20 cellular contexts compared by ENCODE assay signal in genomic region chr14:103286968-103287850, GRCh38. TPM values are rescaled to one million over a fixed set of nuclear protein-coding genes. Genes with fewer than 3 reads are reported as not detected.
DNase-seq lines count a peak whose midpoint lies in the region; ATAC-seq, FAIRE-seq and TF ChIP-seq lines count a peak whose summit lies in the region.
"Had no signal": no experiment of that assay in that cellular context is flagged by ENCODE, and none has a peak within 500 bp of the region (broad histone marks: within the 10 kb centered on the region; RNA-seq: fewer than 3 reads in every experiment).

No MANE protein-coding gene starts in this region.

- WGBS in heart right ventricle, 2 donors: 80 to 81% methylated on average over 20 of the region's 20 CpGs
- WGBS in H1 (ENCODE audit: extremely low coverage in 1 of 2, insufficient coverage in 1 of 2, insufficient read length in 1 of 2, insufficient replicate concordance in 2 of 2, low coverage in 1 of 2, low lambda C conversion rate in 2 of 2, missing lambda C conversion rate in 1 of 2), 2 experiments: 85% methylated on average over 20 of the region's 20 CpGs; no CpG with 5 or more reads in 1 of the 2 experiments

- H3K9me3 ChIP-seq in right atrium auricular region (no peaks in the 10 kb centered on the region), heart right ventricle (no peaks in the 10 kb centered on the region), H1 (ENCODE audit: insufficient read depth in 2 of 2, low read depth in 1 of 2, low read length in 1 of 2) (peaks cover 4% of the 10 kb centered on the region in 2 experiments; a peak in 1 of 4 replicates), osteoblast (ENCODE audit: low read depth, low read length) (no peaks in the 10 kb centered on the region), vagina (no peaks in the 10 kb centered on the region)
- H3K9me3 ChIP-seq: BLaER1 had no signal

- no peak overlapping the region for H2BK120ac ChIP-seq in H1 (replicated peaks; ENCODE audit: low read depth, low read length)

- H3K56ac ChIP-seq in H1 (replicated peaks; ENCODE audit: insufficient read length, low read depth, low read length): no peak overlapping the region

- no peak for TF ChIP-seq RAD21 in H1 (IDR thresholded peaks at IDR 0.05 in 1 of 2, conservative IDR thresholded peaks at IDR 0.05 in 1 of 2; ENCODE audit: low read depth in 2 of 2, low read length in 2 of 2)

- no peak overlapping the region for H4K5ac ChIP-seq in H1 (ENCODE audit: insufficient read length, low read depth, low read length)

- no peak overlapping the region for H4K91ac ChIP-seq in H1 (replicated peaks; ENCODE audit: insufficient read length, low read length)

- H3K36me3 Mint-ChIP-seq in activated T-helper 2 cell treated with anti-CD3 and anti-CD28 coated beads, Interferon-gamma antibody, Interleukin-2, Interleukin-4, amounts not matched to agents 10 μg/mL and 5 μg/mL and 100 μg/mL, durations not matched to agents 14 hours and 24 hours and 36 hours (ENCODE audit: low read depth): no peaks in the 10 kb centered on the region
- H3K36me3 Mint-ChIP-seq: CD14-positive monocyte; CD4-positive, alpha-beta memory T cell had no signal

- no peak overlapping the region for H3K4me3 ChIP-seq in right atrium auricular region
- no peak overlapping the region for H3K4me3 ChIP-seq in heart right ventricle
- no peak overlapping the region for H3K4me3 ChIP-seq in H1 (ENCODE audit: extremely low read depth in 1 of 4, insufficient read depth in 2 of 4, low read depth in 3 of 4, low read length in 4 of 4)
- H3K4me3 ChIP-seq in osteoblast (ENCODE audit: insufficient read depth, low read length): no peak overlapping the region
- H3K4me3 ChIP-seq in vagina: no peak overlapping the region
- H3K4me3 ChIP-seq: BLaER1 had no signal

- CTCF ChIA-PET in H1 (lab: Charles Lee; ENCODE audit: partially characterized antibody): interaction anchor here (1.2 to 4.0 kb wide), 3 partner anchors 34 to 182 kb away, joined by 3 to 34 read pairs (median 7); no protein-coding TSS in a partner anchor

- H3K9me3 Mint-ChIP-seq in activated T-helper 2 cell treated with anti-CD3 and anti-CD28 coated beads, Interferon-gamma antibody, Interleukin-2, Interleukin-4, amounts not matched to agents 10 μg/mL and 5 μg/mL and 100 μg/mL, durations not matched to agents 14 hours and 24 hours and 36 hours: no peaks in the 10 kb centered on the region
- H3K9me3 Mint-ChIP-seq: CD4-positive, alpha-beta memory T cell; HFFc6 had no signal

- peak; percentile 26 for DNase-seq in right atrium auricular region (ENCODE audit: low spot score)
- DNase-seq in heart right ventricle: no peak
- DNase-seq in H1 (ENCODE audit: low read depth in 1 of 2, low spot score in 2 of 2): no peak
- peak; percentile 79 for DNase-seq in osteoblast (ENCODE audit: insufficient read length, low spot score, missing footprints)
- peak; percentile 52 to 64 for DNase-seq in vagina (ENCODE audit: extremely low spot score in 2 of 2)
- DNase-seq in superior temporal gyrus (ENCODE audit: extremely low spot score): no peak
- DNase-seq in activated T-helper 2 cell treated with anti-CD3 and anti-CD28 coated beads, Interferon-gamma antibody, Interleukin-2, Interleukin-4, amounts not matched to agents 10 μg/mL and 5 μg/mL and 100 μg/mL, durations not matched to agents 14 hours and 24 hours and 36 hours (ENCODE audit: low spot score): no peak
- DNase-seq: 8988T; CD4-positive, alpha-beta memory T cell; DMS153; DMS79; GDM1; HFFc6; IMR-90 had no signal

- H2BK12ac ChIP-seq in H1 (ENCODE audit: low read depth, low read length): no peak overlapping the region

- H4K8ac ChIP-seq in H1 (ENCODE audit: extremely low read depth, insufficient read depth, low read length): 0 out of 2 replicates have a peak overlapping the region, but pooled peaks have one; percentile 64

- no peaks in the 10 kb centered on the region for H3K79me1 ChIP-seq in H1 (ENCODE audit: low read depth, low read length)

- H3K36me3 ChIP-seq in right atrium auricular region (no peaks in the 10 kb centered on the region), heart right ventricle (no peaks in the 10 kb centered on the region), H1 (ENCODE audit: control insufficient read depth in 2 of 4, insufficient read depth in 4 of 4, low read length in 3 of 4) (no peaks in the 10 kb centered on the region), osteoblast (ENCODE audit: insufficient read depth, low read length) (no peaks in the 10 kb centered on the region), vagina (no peaks in the 10 kb centered on the region)
- H3K36me3 ChIP-seq: BLaER1 had no signal

- no peak for ATAC-seq in heart right ventricle
- ATAC-seq: HCT116 had no signal

- H2BK5ac ChIP-seq in H1 (ENCODE audit: low read depth, low read length): 0 out of 2 replicates have a peak overlapping the region, but pooled peaks have one; percentile 66

- H2AFZ ChIP-seq in H1 (ENCODE audit: low read length) (no peak overlapping the region), osteoblast (ENCODE audit: low read length) (no peak overlapping the region)

- no peak overlapping the region for H3K9ac ChIP-seq in H1 (replicated peaks in 1 of 4; ENCODE audit: extremely low read depth in 1 of 4, low read depth in 3 of 4, low read length in 3 of 4)
- H3K9ac ChIP-seq: BLaER1 had no signal

- no peak overlapping the region for H3K23ac ChIP-seq in H1 (ENCODE audit: insufficient read length)

- no peak overlapping the region for H3K27ac ChIP-seq in right atrium auricular region
- H3K27ac ChIP-seq in heart right ventricle: no peak overlapping the region
- no peak overlapping the region for H3K27ac ChIP-seq in H1 (ENCODE audit: low read depth, low read length)
- H3K27ac ChIP-seq in osteoblast (ENCODE audit: low read depth, low read length): no peak overlapping the region
- no peak overlapping the region for H3K27ac ChIP-seq in vagina
- H3K27ac ChIP-seq: BLaER1, HL-60 had no signal

- TF ChIP-seq POLR2A in H1 (IDR thresholded peaks at IDR 0.05; ENCODE audit: control extremely low read depth in 1 of 2, low read depth in 2 of 2, low read length in 2 of 2): no peak
- no peak for TF ChIP-seq POLR2A in vagina (IDR thresholded peaks at IDR 0.05)

- H3K4me2 ChIP-seq in H1 (ENCODE audit: insufficient read depth in 1 of 2, low read depth in 2 of 2, low read length in 2 of 2) (no peak overlapping the region), osteoblast (ENCODE audit: insufficient read depth, low read length) (no peak overlapping the region)
- H3K4me2 ChIP-seq: BLaER1 had no signal

- H3K4me1 ChIP-seq in right atrium auricular region: no peaks in the 10 kb centered on the region
- H3K4me1 ChIP-seq in heart right ventricle: no peaks in the 10 kb centered on the region
- peaks cover 5 to 18% (median 11%) of the 10 kb centered on the region in 4 experiments for H3K4me1 ChIP-seq in H1 (replicated peaks in 1 of 4; ENCODE audit: control insufficient read depth in 3 of 4, insufficient read depth in 4 of 4, low read length in 3 of 4)
- H3K4me1 ChIP-seq in osteoblast (ENCODE audit: insufficient read depth, low read length): no peaks in the 10 kb centered on the region
- H3K4me1 ChIP-seq in vagina: no peaks in the 10 kb centered on the region
- H3K4me1 ChIP-seq: BLaER1 had no signal

- FAIRE-seq in H1 (lab: Jason Lieb, UNC): no peak
- FAIRE-seq: GM12892, GM18507 had no signal

- no peak overlapping the region; the same call in 1 of the 2 replicates for H2BK20ac ChIP-seq in H1 (ENCODE audit: low read length)

- H3K23me2 ChIP-seq in H1 (ENCODE audit: low read depth, low read length): no peaks in the 10 kb centered on the region

- H3K27me3 Mint-ChIP-seq in activated T-helper 2 cell treated with anti-CD3 and anti-CD28 coated beads, Interferon-gamma antibody, Interleukin-2, Interleukin-4, amounts not matched to agents 10 μg/mL and 5 μg/mL and 100 μg/mL, durations not matched to agents 14 hours and 24 hours and 36 hours (ENCODE audit: low read depth): peaks cover 27% of the 10 kb centered on the region

- TF ChIP-seq CTCF in right atrium auricular region (IDR thresholded peaks at IDR 0.05) (no peak), heart right ventricle (IDR thresholded peaks at IDR 0.05) (no peak), H1 (IDR thresholded peaks at IDR 0.05; ENCODE audit: control extremely low read depth in 1 of 3, insufficient read depth in 1 of 3, low read depth in 1 of 3, low read length in 3 of 3) (no peak), osteoblast (IDR thresholded peaks at IDR 0.05; ENCODE audit: extremely low read depth, low read depth, low read length) (no peak), vagina (IDR thresholded peaks at IDR 0.05) (no peak)

- no peak overlapping the region for H3K18ac ChIP-seq in H1 (ENCODE audit: extremely low read depth, low read length)

- no peak overlapping the region for H3K14ac ChIP-seq in H1 (ENCODE audit: insufficient read length)

- no peak for TF ChIP-seq EP300 in H1 (IDR thresholded peaks at IDR 0.05; ENCODE audit: borderline replicate concordance in 1 of 2, low read depth in 2 of 2, low read length in 2 of 2)

- intact Hi-C loops in heart right ventricle (cut with DNase I) (loop anchor here in 3 of 10 donors (10.0 kb wide), 2 partner anchors 92 to 592 kb away; no protein-coding TSS in a partner anchor), vagina (cut with DNase I) (no loop called here)
- intact Hi-C loops in activated T-helper 2 cell treated with anti-CD3 and anti-CD28 coated beads, Interferon-gamma antibody, Interleukin-2, Interleukin-4, amounts not matched to agents 10 μg/mL and 5 μg/mL and 100 μg/mL, durations not matched to agents 14 hours and 24 hours and 36 hours (cut with micrococcal nuclease): no loop called here

- H3K4ac ChIP-seq in H1 (replicated peaks; ENCODE audit: insufficient read length, low read depth, low read length): no peak overlapping the region

- POLR2A ChIA-PET in H1 (lab: Charles Lee; ENCODE audit: partially characterized antibody): interaction anchor here (0.7 to 1.1 kb wide), 2 partner anchors 9 to 148 kb away, joined by 3 to 4 read pairs; no protein-coding TSS in a partner anchor

- H4K20me1 ChIP-seq in H1 (replicated peaks in 1 of 2; ENCODE audit: control insufficient read depth in 1 of 2, insufficient read depth in 2 of 2, low read length in 2 of 2): no peaks in the 10 kb centered on the region
- H4K20me1 ChIP-seq in osteoblast (ENCODE audit: insufficient read depth, low read length): no peaks in the 10 kb centered on the region
- H4K20me1 ChIP-seq: BLaER1 had no signal

- H3K4me1 Mint-ChIP-seq in activated T-helper 2 cell treated with anti-CD3 and anti-CD28 coated beads, Interferon-gamma antibody, Interleukin-2, Interleukin-4, amounts not matched to agents 10 μg/mL and 5 μg/mL and 100 μg/mL, durations not matched to agents 14 hours and 24 hours and 36 hours (ENCODE audit: low read depth): no peaks in the 10 kb centered on the region
- H3K4me1 Mint-ChIP-seq: CD14-positive monocyte; CD4-positive, alpha-beta memory T cell had no signal

- no peak overlapping the region for H2BK15ac ChIP-seq in H1 (ENCODE audit: low read length)

- H3K79me2 ChIP-seq in H1 (ENCODE audit: control insufficient read depth in 1 of 2, insufficient read depth in 2 of 2, low read length in 2 of 2) (no peaks in the 10 kb centered on the region), osteoblast (ENCODE audit: insufficient read depth, low read length) (no peaks in the 10 kb centered on the region)

- peaks cover 0 to 3% of the 10 kb centered on the region in 2 donors for H3K27me3 ChIP-seq in right atrium auricular region
- H3K27me3 ChIP-seq in heart right ventricle: peaks cover 0 to 55% (median 36%) of the 10 kb centered on the region in 7 donors
- H3K27me3 ChIP-seq in H1 (replicated peaks in 1 of 4; ENCODE audit: control insufficient read depth in 3 of 4, extremely low read depth in 1 of 4, insufficient read depth in 3 of 4, low read length in 3 of 4): no peaks in the 10 kb centered on the region; a peak in 2 of 7 replicates
- peaks cover 33% of the 10 kb centered on the region for H3K27me3 ChIP-seq in osteoblast (ENCODE audit: insufficient read depth, low read length)
- H3K27me3 ChIP-seq in vagina: no peaks in the 10 kb centered on the region
- H3K27me3 ChIP-seq: BLaER1 had no signal

- no peak overlapping the region for H3K27ac Mint-ChIP-seq in activated T-helper 2 cell treated with anti-CD3 and anti-CD28 coated beads, Interferon-gamma antibody, Interleukin-2, Interleukin-4, amounts not matched to agents 10 μg/mL and 5 μg/mL and 100 μg/mL, durations not matched to agents 14 hours and 24 hours and 36 hours
- H3K27ac Mint-ChIP-seq: CD14-positive monocyte; CD4-positive, alpha-beta memory T cell; HFFc6 had no signal

- H2AK5ac ChIP-seq in H1 (ENCODE audit: low read depth, low read length): no peak overlapping the region

- no peak overlapping the region for H3K4me3 Mint-ChIP-seq in activated T-helper 2 cell treated with anti-CD3 and anti-CD28 coated beads, Interferon-gamma antibody, Interleukin-2, Interleukin-4, amounts not matched to agents 10 μg/mL and 5 μg/mL and 100 μg/mL, durations not matched to agents 14 hours and 24 hours and 36 hours (ENCODE audit: low read depth)
- H3K4me3 Mint-ChIP-seq: CD14-positive monocyte; CD4-positive, alpha-beta memory T cell; HFFc6 had no signal

RNA-seq across cellular contexts. Expression of gene EIF5, which starts 46.8 kb away (rescaled TPM):
- total RNA-seq in right atrium auricular region (100 to 1,000 TPM; 175 to 205 TPM), heart right ventricle (100 to 1,000 TPM; 163 to 323 (median 243) TPM), osteoblast (197 and 221 TPM in 2 replicates), vagina (186 TPM)
- polyA plus RNA-seq in heart right ventricle (100 to 1,000 TPM in 1 of 2 donors, 10 to 100 TPM in 1; 56.7 to 125 TPM), H1 (2011; rRNA removed) (179 and 184 TPM in 2 replicates)
- total RNA-seq in H1 (2021; fragmentation: NEBNext Ultra II Directional; extraction: Animal tissue kit (Norgen Biotek cat#: 25700)): 323 and 328 TPM in 2 replicates
- 254 TPM for polyA plus RNA-seq in H1 (2011; cell fraction: cytosol; rRNA removed)
- 169 TPM for polyA plus RNA-seq in H1 (2011; cell fraction: nucleus; rRNA removed)
- polyA plus RNA-seq in H1 (2012, experiment 1 of 2): 243 to 415 TPM (median 345 TPM) in 4 replicates
- 24.0 TPM for polyA plus RNA-seq in H1 (2012, experiment 2 of 2)
- 314 TPM for polyA plus RNA-seq in H1 (2013, experiment 1 of 2)
- 325 TPM for polyA plus RNA-seq in H1 (2013, experiment 2 of 2)
- 277 and 334 TPM in 2 replicates for polyA minus RNA-seq in H1 (2011; rRNA and poly(A)+ RNA removed)
- polyA minus RNA-seq in H1 (2011; cell fraction: cytosol; rRNA and poly(A)+ RNA removed): 213 TPM
- polyA minus RNA-seq in H1 (2011; cell fraction: nucleus; rRNA and poly(A)+ RNA removed): 361 TPM
- 261 TPM in 2 replicates for total RNA-seq in activated T-helper 2 cell treated with anti-CD3 and anti-CD28 coated beads, Interferon-gamma antibody, Interleukin-2, Interleukin-4, amounts not matched to agents 10 μg/mL and 5 μg/mL and 100 μg/mL, durations not matched to agents 14 hours and 24 hours and 36 hours

Comparison
In these comparisons a context has a peak if more than half of its experiments do, and no peak if none do; other contexts are left out.
1. DNase-seq: peak in right atrium auricular region (single experiment), osteoblast (single experiment) and vagina (2 of 2); none in heart right ventricle (0 of 2), H1 (0 of 2), superior temporal gyrus (single experiment) and activated T-helper 2 cell treated with anti-CD3 and anti-CD28 coated beads, Interferon-gamma antibody, Interleukin-2, Interleukin-4, amounts not matched to agents 10 μg/mL and 5 μg/mL and 100 μg/mL, durations not matched to agents 14 hours and 24 hours and 36 hours (single experiment).